ENCODE assay signal across 9 cellular contexts in the genomic region with DNA sequence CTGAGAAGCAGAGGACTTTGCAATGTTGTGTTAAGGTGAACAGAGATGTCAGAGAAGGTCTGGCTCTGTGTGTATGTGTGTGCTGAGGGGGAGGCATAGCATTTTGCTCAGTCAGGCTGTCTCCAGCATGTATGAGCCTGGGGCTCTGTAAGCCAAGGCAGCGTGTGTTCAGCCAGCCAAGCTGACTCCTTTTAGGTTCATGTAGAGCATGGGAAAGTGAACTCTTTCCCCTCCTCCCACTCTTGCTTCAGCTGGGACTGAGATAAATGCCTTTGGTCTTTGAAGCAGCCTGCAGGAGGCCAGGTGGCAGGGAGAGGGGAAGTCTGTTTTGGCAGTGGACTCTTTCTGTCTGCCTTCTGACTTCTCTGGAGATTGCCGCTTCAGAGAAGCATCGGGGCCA. TPM values are rescaled to one million over a fixed set of nuclear protein-coding genes. Genes with fewer than 3 reads are reported as not detected.
DNase-seq lines count a peak whose midpoint lies in the region; ATAC-seq and TF ChIP-seq lines count a peak whose summit lies in the region.
"Had no signal": no experiment of that assay in that cellular context is flagged by ENCODE, and none has a peak within 500 bp of the region (broad histone marks: within the 10 kb centered on the region; RNA-seq: fewer than 3 reads in every experiment).

No MANE protein-coding gene starts in this region.

- H3K4me1 Mint-ChIP-seq in neural crest cell = peaks cover 56% of the 10 kb centered on the region

- H3K27ac ChIP-seq in fibroblast of lung (ENCODE audit: insufficient read depth, low read length) = no peak overlapping the region

- no peak overlapping the region for H3K4me3 ChIP-seq in fibroblast of lung (replicated peaks in 1 of 4; ENCODE audit: control extremely low read depth in 1 of 4, insufficient read depth in 1 of 4, low read depth in 3 of 4, low read length in 4 of 4)

- H3K9ac ChIP-seq in fibroblast of lung (ENCODE audit: insufficient read depth, low read length) = no peak overlapping the region

- H3K36me3 Mint-ChIP-seq in neural crest cell (ENCODE audit: low read depth) = no peaks in the 10 kb centered on the region

- no peaks in the 10 kb centered on the region for H3K27me3 ChIP-seq in fibroblast of lung (ENCODE audit: control insufficient read depth, insufficient read depth, low read length)

- peak; percentile 41 for DNase-seq in GF-D8 (lab: John Stamatoyannopoulos, UW)
- DNase-seq in OCI-M1 (lab: John Stamatoyannopoulos, UW) = peak; percentile 76
- peak; percentile 64 to 67 for DNase-seq in fibroblast of lung (ENCODE audit: low read depth in 2 of 2)
- DNase-seq in neural crest cell (ENCODE audit: low read depth, low spot score) = no peak
- no peak for DNase-seq in NCI-H2196 (lab: John Stamatoyannopoulos, UW; ENCODE audit: unreplicated experiment)
- DNase-seq: NCI-H510A treated with DMSO at 0.1 percent for 48 hours had no signal

- no peak overlapping the region for H3K4me2 ChIP-seq in fibroblast of lung (ENCODE audit: extremely low read depth, insufficient read depth, low read length)

- no peak overlapping the region for H2AFZ ChIP-seq in fibroblast of lung (ENCODE audit: low read length)

- H3K36me3 ChIP-seq in fibroblast of lung (ENCODE audit: control insufficient read depth, insufficient read depth, low read length) = no peaks in the 10 kb centered on the region

- peak overlapping the region; percentile 93 for H3K4me3 Mint-ChIP-seq in neural crest cell

- TF ChIP-seq CTCF in fibroblast of lung (conservative IDR thresholded peaks at IDR 0.05 in 1 of 2, IDR thresholded peaks at IDR 0.05 in 1 of 2; ENCODE audit: low read depth in 1 of 2, low read length in 2 of 2) = no peak
- TF ChIP-seq CTCF in neural crest cell (conservative IDR thresholded peaks at IDR 0.05) = no peak

- H4K20me1 ChIP-seq in fibroblast of lung (ENCODE audit: control insufficient read depth, extremely low read depth, insufficient read depth, low read length) = no peaks in the 10 kb centered on the region

- no peaks in the 10 kb centered on the region for H3K4me1 ChIP-seq in fibroblast of lung (ENCODE audit: control insufficient read depth, extremely low read depth, insufficient read depth, low read length)

- H3K79me2 ChIP-seq in fibroblast of lung (ENCODE audit: control insufficient read depth, insufficient read depth, low read length) = peaks cover 6% of the 10 kb centered on the region

- no peaks in the 10 kb centered on the region for H3K9me3 Mint-ChIP-seq in neural crest cell

- ATAC-seq in GM19351 (IDR thresholded peaks at IDR 0.05; ENCODE audit: unreplicated experiment) (no peak), GM18517 (IDR thresholded peaks at IDR 0.05; ENCODE audit: unreplicated experiment) (no peak), GM21360 (IDR thresholded peaks at IDR 0.05; ENCODE audit: unreplicated experiment) (no peak)

- no peaks in the 10 kb centered on the region for H3K9me3 ChIP-seq in fibroblast of lung (ENCODE audit: control insufficient read depth, insufficient read depth, low read depth, low read length)

- no peaks in the 10 kb centered on the region for H3K27me3 Mint-ChIP-seq in neural crest cell (ENCODE audit: low read depth)

- peak overlapping the region; percentile 10 for H3K27ac Mint-ChIP-seq in neural crest cell (ENCODE audit: unreplicated experiment)

RNA-seq across cellular contexts. Expression of a gene that starts 3.8 kb away (rescaled TPM):
- total RNA-seq in fibroblast of lung (1.0 and 3.1 TPM in 2 replicates), neural crest cell (36.6 and 38.2 TPM in 2 replicates)
- 6.5 and 9.7 TPM in 2 replicates for polyA plus RNA-seq in fibroblast of lung
- polyA plus RNA-seq in fibroblast of lung (2012) = 6.0 and 7.4 TPM in 2 replicates
- 21.4 and 30.7 TPM in 2 replicates for polyA minus RNA-seq in fibroblast of lung (ENCODE audit: low replicate concordance)

RNA-seq across cellular contexts. Expression of a gene that starts 4.0 kb away (rescaled TPM):
- total RNA-seq in fibroblast of lung (8.5 and 10.6 TPM in 2 replicates), neural crest cell (32.5 and 34.6 TPM in 2 replicates)
- 22.0 and 22.9 TPM in 2 replicates for polyA plus RNA-seq in fibroblast of lung
- 23.9 and 26.2 TPM in 2 replicates for polyA plus RNA-seq in fibroblast of lung (2012)
- 1.3 and 1.7 TPM in 2 replicates for polyA minus RNA-seq in fibroblast of lung (ENCODE audit: low replicate concordance)

RNA-seq across cellular contexts. Expression of a gene that starts 25.5 kb away (rescaled TPM):
- 28.8 and 40.0 TPM in 2 replicates for total RNA-seq in fibroblast of lung
- polyA plus RNA-seq in fibroblast of lung = 33.7 and 36.8 TPM in 2 replicates
- 26.7 and 34.8 TPM in 2 replicates for polyA plus RNA-seq in fibroblast of lung (2012)
- 60.4 and 66.8 TPM in 2 replicates for polyA minus RNA-seq in fibroblast of lung (ENCODE audit: low replicate concordance)
- 21.2 and 22.0 TPM in 2 replicates for total RNA-seq in neural crest cell

Comparison
In these comparisons a context has a peak if more than half of its experiments do, and no peak if none do; other contexts are left out.
1. DNase-seq: peak in GF-D8 (single experiment), OCI-M1 (single experiment) and fibroblast of lung (2 of 2); none in neural crest cell (single experiment) and NCI-H2196 (single experiment).